1 cellular context compared by ENCODE assay signal in genomic region chr1:890661-891060, GRCh38.
TF ChIP-seq lines count a peak whose summit lies in the region.

No MANE protein-coding gene starts in this region.

TF ChIP-seq in GM12878, 131 proteins besides CTCF, POLR2A, EP300 and RAD21 (continued from another document):
- TF ChIP-seq MEF2A (IDR thresholded peaks at IDR 0.05; ENCODE audit: insufficient read depth, low read depth, low read length) = no peak
- TF ChIP-seq ZZZ3 (IDR thresholded peaks at IDR 0.05; ENCODE audit: control insufficient read depth, insufficient read length, low read depth) = no peak
- TF ChIP-seq MAX (IDR thresholded peaks at IDR 0.05; ENCODE audit: low read depth, low read length) = no peak
- TF ChIP-seq EGR1 (IDR thresholded peaks at IDR 0.05; ENCODE audit: borderline replicate concordance in 1 of 2, low read depth in 2 of 2, low read length in 2 of 2) = no peak
- TF ChIP-seq JUND (IDR thresholded peaks at IDR 0.05; ENCODE audit: low read depth, low read length) = no peak
- TF ChIP-seq BRCA1 (IDR thresholded peaks at IDR 0.05; ENCODE audit: low read depth, low read length) = no peak
- no peak for TF ChIP-seq NR2C1 (IDR thresholded peaks at IDR 0.05)
- TF ChIP-seq CREM (IDR thresholded peaks at IDR 0.05; ENCODE audit: low read depth) = no peak
- TF ChIP-seq NR2C2 (IDR thresholded peaks at IDR 0.05; ENCODE audit: borderline replicate concordance, control insufficient read depth, insufficient read length, low read depth) = no peak
